ENCODE assay signal across 26 cellular contexts in the genomic region with DNA sequence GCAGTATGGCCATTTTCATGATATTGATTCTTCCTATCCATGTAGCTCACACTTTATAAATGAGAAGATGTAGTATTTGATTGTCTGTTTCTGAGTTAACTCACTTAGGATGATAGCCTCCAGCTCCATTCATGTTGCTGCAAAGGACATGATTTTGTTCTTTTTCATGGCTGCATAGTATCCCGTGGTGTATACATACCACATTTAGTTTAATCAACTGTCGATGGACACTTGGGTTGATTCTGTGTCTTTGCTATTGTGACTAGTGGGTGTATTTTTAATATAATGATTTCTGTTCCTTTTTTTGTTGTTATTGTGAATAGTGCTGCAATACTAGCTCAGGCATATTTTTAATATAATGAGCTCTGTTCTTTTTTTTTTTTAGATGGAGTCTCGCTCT.
"Had no signal": no experiment of that assay in that cellular context is flagged by ENCODE, and none has a peak within 500 bp of the region (broad histone marks: within the 10 kb centered on the region; RNA-seq: fewer than 3 reads in every experiment).

No MANE protein-coding gene starts in this region.

- H3K4me3 ChIP-seq: stomach, suprapubic skin, testis, thoracic aorta, thyroid gland, tibial artery, tibial nerve, transverse colon, upper lobe of left lung, upper lobe of right lung, uterus, vagina had no signal

- ATAC-seq: stimulated activated effector memory CD8-positive, alpha-beta T cell treated with anti-CD3 and anti-CD28 coated beads, Interleukin-12 subunit alpha, Interleukin-12 subunit beta, amount 100 ng/mL, for 72 hours; stimulated activated memory B cell treated with anti-CD40 and anti-IgM and Interleukin-4, amounts not matched to agents 10 μg/mL and 1 μg/mL and 100 μg/mL, for 72 hours; stimulated activated naive B cell treated with anti-CD40 and anti-IgM and Interleukin-4, amounts not matched to agents 10 μg/mL and 1 μg/mL and 100 μg/mL, for 72 hours; stimulated activated naive CD8-positive, alpha-beta T cell treated with anti-CD3 and anti-CD28 coated beads, Interleukin-15, amount 100 ng/mL, for 72 hours; stimulated activated naive CD8-positive, alpha-beta T cell treated with anti-CD3 and anti-CD28 coated beads, Interleukin-15, Interleukin-2, amounts not matched to agents 100 U/mL and 50 U/mL, for 24 hours; upper lobe of right lung had no signal

- H3K27ac ChIP-seq: stomach, suprapubic skin, testis, thoracic aorta, thyroid gland, tibial artery, tibial nerve, transverse colon, upper lobe of left lung, upper lobe of right lung, uterus, vagina had no signal

- H3K27me3 ChIP-seq: stomach, suprapubic skin, testis, thyroid gland, tibial artery, tibial nerve, transverse colon, upper lobe of left lung, upper lobe of right lung, uterus, vagina had no signal

- H3K4me1 ChIP-seq: stomach, suprapubic skin, testis, thyroid gland, tibial nerve, transverse colon, upper lobe of left lung, upper lobe of right lung, uterus, vagina had no signal

- DNase-seq: stimulated activated CD4-positive, alpha-beta T cell treated with anti-CD3 and anti-CD28 coated beads, Interleukin-2, amount 100 ng/mL, for 48 hours; stimulated activated CD4-positive, alpha-beta T cell treated with anti-CD3 and anti-CD28 coated beads, Interleukin-4, amount 100 ng/mL, for 1 hour; stimulated activated CD4-positive, alpha-beta T cell treated with anti-CD3 and anti-CD28 coated beads, Interleukin-4, amount 100 ng/mL, for 24 hours; stimulated activated CD4-positive, alpha-beta T cell treated with anti-CD3 and anti-CD28 coated beads, Interleukin-4, amount 100 ng/mL, for 4 hours; stimulated activated CD8-positive, alpha-beta memory T cell treated with anti-CD3 and anti-CD28 coated beads, Interleukin-4, amount 100 ng/mL, for 48 hours; stimulated activated naive B cell treated with anti-CD40 and anti-IgM and Interleukin-4, amounts not matched to agents 10 μg/mL and 1 μg/mL and 100 μg/mL, for 72 hours; stimulated activated naive CD4-positive, alpha-beta T cell; stimulated activated naive CD4-positive, alpha-beta T cell treated with Interleukin-2 at 50 U/mL for 16 hours; stimulated activated naive CD8-positive, alpha-beta T cell treated with anti-CD3 and anti-CD28 coated beads, Interleukin-15, amount 100 ng/mL, for 72 hours; stimulated activated naive CD8-positive, alpha-beta T cell treated with anti-CD3 and anti-CD28 coated beads, Interleukin-15, Interleukin-2, amounts not matched to agents 100 U/mL and 50 U/mL, for 24 hours; stomach; substantia nigra; testis; thyroid gland; tibial artery; transverse colon; trophoblast cell; upper lobe of left lung; upper lobe of right lung; uterus had no signal

- H3K9me3 ChIP-seq: testis, thoracic aorta, thyroid gland, tibial artery, transverse colon, upper lobe of left lung, upper lobe of right lung, uterus, vagina had no signal

- H3K36me3 ChIP-seq: stomach, suprapubic skin, thoracic aorta, thyroid gland, tibial artery, tibial nerve, transverse colon, upper lobe of left lung, upper lobe of right lung, uterus, vagina had no signal
